In genomic region chr1:11414921-11415538, GRCh38 we compare ENCODE assay signal across 22 cellular contexts.
A peak's percentile ranks its signal among the peaks of the same experiment; 100 is the strongest.
DNase-seq lines count a peak whose midpoint lies in the region; ATAC-seq and TF ChIP-seq lines count a peak whose summit lies in the region.
"Had no signal": no experiment of that assay in that cellular context is flagged by ENCODE, and none has a peak within 500 bp of the region (broad histone marks: within the 10 kb centered on the region; RNA-seq: fewer than 3 reads in every experiment).

No MANE protein-coding gene starts in this region.

- H3K18ac ChIP-seq in neuronal stem cell (ENCODE audit: low read length), result peak overlapping the region; percentile 89

- H2BK12ac ChIP-seq in neuronal stem cell (ENCODE audit: low read length), result peak overlapping the region; percentile 77

- no peak overlapping the region for H3K4me2 ChIP-seq in neuronal stem cell (ENCODE audit: insufficient read depth, low read length, poor library complexity, severe bottlenecking)

- H2BK120ac ChIP-seq in neuronal stem cell (ENCODE audit: low read depth, low read length), result no peak overlapping the region

- H3K4me1 ChIP-seq in neuronal stem cell (ENCODE audit: control insufficient read depth in 2 of 2, insufficient read depth in 1 of 2, low read depth in 1 of 2, low read length in 2 of 2) (peaks cover 8 to 14% of the 10 kb centered on the region in 2 donors), spleen (no peaks in the 10 kb centered on the region)
- no peaks in the 10 kb centered on the region for H3K4me1 ChIP-seq in CD4-positive, alpha-beta memory T cell (ENCODE audit: insufficient read depth, low read length)
- H3K4me1 ChIP-seq: left ventricle myocardium inferior, stomach had no signal

- H3K4me3 ChIP-seq in dorsolateral prefrontal cortex (no peak overlapping the region), neuronal stem cell (ENCODE audit: low read length in 2 of 2) (no peak overlapping the region), spleen (no peak overlapping the region)
- no peak overlapping the region for H3K4me3 ChIP-seq in CD4-positive, alpha-beta memory T cell (ENCODE audit: low read length in 2 of 2)
- H3K4me3 ChIP-seq: BLaER1, left ventricle myocardium inferior, stomach had no signal

- no peaks in the 10 kb centered on the region for H3K36me3 Mint-ChIP-seq in CD4-positive, alpha-beta memory T cell

- peak overlapping the region; percentile 94 for H2BK15ac ChIP-seq in neuronal stem cell (ENCODE audit: low read length)

- H3K4me1 Mint-ChIP-seq in CD4-positive, alpha-beta memory T cell, result peaks cover 0 to 9% (median 4%) of the 10 kb centered on the region in 4 donors

- no peak overlapping the region for H2AFZ ChIP-seq in neuronal stem cell (ENCODE audit: low read length)

- CTCF ChIA-PET in CD4-positive, alpha-beta memory T cell (lab: Charles Lee; ENCODE audit: partially characterized antibody), result no interaction called here

- no peak overlapping the region for H3K23ac ChIP-seq in neuronal stem cell (ENCODE audit: low read depth, low read length, poor library complexity)

- no peak overlapping the region for H3K27ac ChIP-seq in dorsolateral prefrontal cortex
- H3K27ac ChIP-seq in neuronal stem cell (replicated peaks; ENCODE audit: low read length), result peak overlapping the region; percentile 28
- no peak overlapping the region for H3K27ac ChIP-seq in CD4-positive, alpha-beta memory T cell (ENCODE audit: low read depth, low read length)
- no peak overlapping the region for H3K27ac ChIP-seq in spleen
- H3K27ac ChIP-seq: BLaER1, left ventricle myocardium inferior, neutrophil, stomach had no signal

- POLR2A ChIA-PET in CD4-positive, alpha-beta memory T cell (lab: Charles Lee; ENCODE audit: partially characterized antibody), result no interaction called here

- no peak overlapping the region for H4K91ac ChIP-seq in neuronal stem cell (ENCODE audit: low read depth, low read length, poor library complexity)

- intact Hi-C loops in dorsolateral prefrontal cortex (cut with DNase I) (no loop called here), spleen (cut with DNase I; ENCODE audit: low total_unique reads) (no loop called here)
- intact Hi-C loops in CD4-positive, alpha-beta memory T cell (cut with micrococcal nuclease), result no loop called here

- DNase-seq in Ammon's horn (ENCODE audit: low spot score) (peak; percentile 78), OCI-M1 (lab: John Stamatoyannopoulos, UW) (peak; percentile 27), dorsolateral prefrontal cortex (peak in 9 of 10 donors; percentile 8 to 67 (median 56)), neuronal stem cell (ENCODE audit: low spot score) (no peak), spleen (no peak)
- DNase-seq in CD4-positive, alpha-beta memory T cell, result no peak
- DNase-seq: activated CD4-positive, CD25-positive, alpha-beta regulatory T cell treated with anti-CD3 and anti-CD28 coated beads, Interleukin-2, amount 50 U/mL, for 72 hours; activated CD8-positive, alpha-beta T cell treated with anti-CD3 and anti-CD28 coated beads, Interleukin-2, amount 10 ng/mL, durations not matched to agents 7 days and 5 days; activated T-cell treated with anti-CD3 and anti-CD28 coated beads, Interleukin-2, amount 50 U/mL, for 1 hour; Calu3; cortex of kidney; EL; left ventricle myocardium inferior; NCI-H1092; NCI-H2029 treated with DMSO at 0.1 percent for 48 hours; stomach; T-helper 9 cell had no signal

- H3K9me3 Mint-ChIP-seq in CD4-positive, alpha-beta memory T cell, result peaks cover 0 to 2% (median 0%) of the 10 kb centered on the region in 8 donors

- no peaks in the 10 kb centered on the region for H3K79me1 ChIP-seq in neuronal stem cell (ENCODE audit: low read depth, low read length)

- H3K36me3 ChIP-seq in neuronal stem cell (replicated peaks in 1 of 2; ENCODE audit: control insufficient read depth in 2 of 2, insufficient read depth in 2 of 2, low read length in 2 of 2), result no peaks in the 10 kb centered on the region
- no peaks in the 10 kb centered on the region for H3K36me3 ChIP-seq in CD4-positive, alpha-beta memory T cell (ENCODE audit: insufficient read depth, low read length)
- no peaks in the 10 kb centered on the region for H3K36me3 ChIP-seq in spleen
- H3K36me3 ChIP-seq: BLaER1, left ventricle myocardium inferior, neutrophil, stomach had no signal

- H3K9me3 ChIP-seq in neuronal stem cell (replicated peaks in 1 of 2; ENCODE audit: control insufficient read depth in 2 of 2, insufficient read depth in 1 of 2, low read depth in 1 of 2, low read length in 2 of 2) (no peaks in the 10 kb centered on the region), spleen (no peaks in the 10 kb centered on the region)
- no peaks in the 10 kb centered on the region for H3K9me3 ChIP-seq in CD4-positive, alpha-beta memory T cell (ENCODE audit: control insufficient read depth in 1 of 2, low read length in 2 of 2)
- H3K9me3 ChIP-seq: left ventricle myocardium inferior, neutrophil, stomach had no signal

- TF ChIP-seq CTCF in dorsolateral prefrontal cortex (IDR thresholded peaks at IDR 0.05 in 54 of 56, conservative IDR thresholded peaks at IDR 0.05 in 2 of 56; ENCODE audit: low read depth in 1 of 56, partially characterized antibody in 56 of 56) (peak in 30 of 56 donors; percentile 4 to 61 (median 29)), spleen (IDR thresholded peaks at IDR 0.05 in 8 of 11, conservative IDR thresholded peaks at IDR 0.05 in 3 of 11) (no peak)

- no peak overlapping the region for H3K4ac ChIP-seq in neuronal stem cell (ENCODE audit: low read length)

- H3K9ac ChIP-seq in neuronal stem cell (ENCODE audit: low read depth, low read length, poor library complexity), result no peak overlapping the region
- H3K9ac ChIP-seq: BLaER1 had no signal

- H3K4me3 Mint-ChIP-seq in CD4-positive, alpha-beta memory T cell, result no peak overlapping the region
- H3K4me3 Mint-ChIP-seq: activated CD8-positive, alpha-beta T cell treated with anti-CD3 and anti-CD28 coated beads, Interleukin-2, amount 10 ng/mL, durations not matched to agents 7 days and 5 days had no signal

- H3K27ac Mint-ChIP-seq in CD4-positive, alpha-beta memory T cell, result no peak overlapping the region
- H3K27ac Mint-ChIP-seq: activated CD8-positive, alpha-beta T cell treated with anti-CD3 and anti-CD28 coated beads, Interleukin-2, amount 10 ng/mL, durations not matched to agents 7 days and 5 days had no signal

- H3K27me3 Mint-ChIP-seq in CD4-positive, alpha-beta memory T cell, result peaks cover 2 to 3% of the 10 kb centered on the region in 2 donors

- H4K8ac ChIP-seq in neuronal stem cell (ENCODE audit: low read depth, low read length), result no peak overlapping the region

- WGBS in neuronal stem cell (ENCODE audit: extremely low coverage in 2 of 2, insufficient read length in 2 of 2, insufficient replicate concordance in 1 of 2), 2 donors, result no CpG with 5 or more reads among the region's 19 CpGs
- 73 to 85% (median 77%) methylated on average over 18 to 19 of the region's 19 CpGs for WGBS in spleen, 5 donors

- no peak for TF ChIP-seq POLR2A in spleen (IDR thresholded peaks at IDR 0.05)

- H3K27me3 ChIP-seq in dorsolateral prefrontal cortex, result peaks cover 0 to 18% (median 0%) of the 10 kb centered on the region in 45 donors
- peaks cover 0 to under 1% (median 0%) of the 10 kb centered on the region in 3 experiments for H3K27me3 ChIP-seq in neuronal stem cell (ENCODE audit: control insufficient read depth in 3 of 3, insufficient read depth in 3 of 3, low read depth in 1 of 3, low read length in 3 of 3)
- no peaks in the 10 kb centered on the region for H3K27me3 ChIP-seq in CD4-positive, alpha-beta memory T cell (ENCODE audit: insufficient read depth, low read length)
- peaks cover 0 to 60% (median 10%) of the 10 kb centered on the region in 7 donors for H3K27me3 ChIP-seq in spleen (replicated peaks in 1 of 7)
- H3K27me3 ChIP-seq: BLaER1 had no signal

- ATAC-seq in GM21367 (IDR thresholded peaks at IDR 0.05; ENCODE audit: unreplicated experiment) (no peak), HG02885 (IDR thresholded peaks at IDR 0.05; ENCODE audit: poor library complexity, unreplicated experiment) (no peak)
- ATAC-seq: activated CD8-positive, alpha-beta T cell treated with anti-CD3 and anti-CD28 coated beads, Interleukin-2, amount 10 ng/mL, durations not matched to agents 7 days and 5 days; SK-N-SH treated with all-trans-retinoic acid at 6 μM for 48 hours had no signal

- H3K14ac ChIP-seq in neuronal stem cell (ENCODE audit: low read length), result no peak overlapping the region

- no peak overlapping the region for H2BK5ac ChIP-seq in neuronal stem cell (ENCODE audit: low read length)

- peak overlapping the region; percentile 48 for H2AK5ac ChIP-seq in neuronal stem cell (ENCODE audit: low read depth, low read length)

Comparison
In these comparisons a context has a peak if more than half of its experiments do, and no peak if none do; other contexts are left out.
1. DNase-seq: peak in Ammon's horn (single experiment), OCI-M1 (single experiment) and dorsolateral prefrontal cortex (9 of 10); none in neuronal stem cell (single experiment), CD4-positive, alpha-beta memory T cell (0 of 5) and spleen (single experiment).
2. CTCF ChIP-seq: peak in dorsolateral prefrontal cortex (30 of 56); none in spleen (0 of 11).